Comparison of ENCODE assay signal across 9 cellular contexts in genomic region chr6:33212857-33213165, GRCh38. TPM values are rescaled to one million over a fixed set of nuclear protein-coding genes. Genes with fewer than 3 reads are reported as not detected.
DNase-seq lines count a peak whose midpoint lies in the region; ATAC-seq and TF ChIP-seq lines count a peak whose summit lies in the region.
"Had no signal": no experiment of that assay in that cellular context is flagged by ENCODE, and none has a peak within 500 bp of the region (broad histone marks: within the 10 kb centered on the region; RNA-seq: fewer than 3 reads in every experiment).

No MANE protein-coding gene starts in this region.

- H3K27ac ChIP-seq in lower lobe of right lung = no peak overlapping the region
- peak overlapping the region in 2 of 3 donors; percentile 2 to 36 for H3K27ac ChIP-seq in thyroid gland

- no peaks in the 10 kb centered on the region for H3K9me3 Mint-ChIP-seq in activated T-cell treated with anti-CD3 and anti-CD28 coated beads, Interleukin-2, amount 50 U/mL, for 4 hours
- peaks cover 0 to 2% (median 0%) of the 10 kb centered on the region in 5 experiments for H3K9me3 Mint-ChIP-seq in brain

- H3K4me1 ChIP-seq in lower lobe of right lung (peaks cover 23% of the 10 kb centered on the region), thyroid gland (peaks cover 19% of the 10 kb centered on the region in 2 donors)

- intact Hi-C loops in lower lobe of right lung (cut with DNase I) = no loop called here
- intact Hi-C loops in thyroid gland (cut with DNase I) = no loop called here

- H3K36me3 Mint-ChIP-seq in activated T-cell treated with anti-CD3 and anti-CD28 coated beads, Interleukin-2, amount 50 U/mL, for 4 hours (ENCODE audit: insufficient read depth) = peaks cover 20% of the 10 kb centered on the region
- peaks cover 13% of the 10 kb centered on the region for H3K36me3 Mint-ChIP-seq in brain

- no peak for TF ChIP-seq CTCF in brain (conservative IDR thresholded peaks at IDR 0.05)
- TF ChIP-seq CTCF in lower lobe of right lung (IDR thresholded peaks at IDR 0.05) = no peak
- TF ChIP-seq CTCF in thyroid gland (IDR thresholded peaks at IDR 0.05) = no peak
- no peak for TF ChIP-seq CTCF in GM10266 (IDR thresholded peaks at IDR 0.05; ENCODE audit: control insufficient read depth, insufficient read depth, low read depth, missing control alignments)

- peak overlapping the region; percentile 72 for H3K4me3 Mint-ChIP-seq in activated T-cell treated with anti-CD3 and anti-CD28 coated beads, Interleukin-2, amount 50 U/mL, for 4 hours
- H3K4me3 Mint-ChIP-seq in brain = peak overlapping the region; percentile 83 to 97 (median 88)

- TF ChIP-seq POLR2A in thyroid gland (IDR thresholded peaks at IDR 0.05) = no peak

- peaks cover 17% of the 10 kb centered on the region for H3K36me3 ChIP-seq in lower lobe of right lung
- H3K36me3 ChIP-seq in thyroid gland = peaks cover 0 to 8% of the 10 kb centered on the region in 2 donors

- H3K27me3 ChIP-seq in lower lobe of right lung (ENCODE audit: low read depth) (peaks cover 6% of the 10 kb centered on the region), thyroid gland (no peaks in the 10 kb centered on the region)

- peak overlapping the region in 4 of 5 experiments; percentile 41 to 97 (median 76) for H3K27ac Mint-ChIP-seq in brain

- ATAC-seq in activated T-cell treated with anti-CD3 and anti-CD28 coated beads, Interleukin-2, amount 50 U/mL, for 4 hours = no peak
- ATAC-seq in lower lobe of right lung = no peak
- ATAC-seq in GM18861 (IDR thresholded peaks at IDR 0.05; ENCODE audit: unreplicated experiment) = no peak

- DNase-seq in activated T-cell treated with anti-CD3 and anti-CD28 coated beads, Interleukin-2, amount 50 U/mL, for 4 hours = no peak
- DNase-seq in activated T-cell treated with anti-CD3 and anti-CD28 coated beads for 4 hours (no peak), lower lobe of right lung (no peak), thyroid gland (no peak), NCI-H510A treated with DMSO at 0.1 percent for 48 hours (lab: John Stamatoyannopoulos, UW) (no peak), GM10266 (ENCODE audit: extremely low spot score) (no peak)
- DNase-seq: NCI-H2081 had no signal

- H3K9me3 ChIP-seq in lower lobe of right lung = no peaks in the 10 kb centered on the region
- H3K9me3 ChIP-seq in thyroid gland = no peaks in the 10 kb centered on the region

- H3K4me1 Mint-ChIP-seq in activated T-cell treated with anti-CD3 and anti-CD28 coated beads, Interleukin-2, amount 50 U/mL, for 4 hours (ENCODE audit: low read depth) = peaks cover 34% of the 10 kb centered on the region
- peaks cover 51% of the 10 kb centered on the region for H3K4me1 Mint-ChIP-seq in brain

- peaks cover 17% of the 10 kb centered on the region for H3K27me3 Mint-ChIP-seq in activated T-cell treated with anti-CD3 and anti-CD28 coated beads, Interleukin-2, amount 50 U/mL, for 4 hours (ENCODE audit: low read depth)
- peaks cover 22% of the 10 kb centered on the region for H3K27me3 Mint-ChIP-seq in brain

- 6% methylated on average over 6 of the region's 6 CpGs for WGBS in thyroid gland, 2 donors

- H3K4me3 ChIP-seq in lower lobe of right lung (peak overlapping the region; percentile 55), thyroid gland (replicated peaks in 1 of 3) (peak overlapping the region in 1 of 3 donors; percentile 31)

RNA-seq across cellular contexts. Expression of gene RING1, which starts 4.5 kb away (rescaled TPM):
- total RNA-seq in activated T-cell treated with anti-CD3 and anti-CD28 coated beads, Interleukin-2, amount 50 U/mL, for 4 hours = 10 to 100 TPM; 64.7 to 66.5 (median 66.3) TPM
- polyA plus RNA-seq in brain (ENCODE audit: insufficient read depth, low read depth, low replicate concordance) = 78.8 TPM
- total RNA-seq in lower lobe of right lung (43.1 TPM), thyroid gland (10 to 100 TPM; 20.3 to 40.2 (median 24.7) TPM)

RNA-seq across cellular contexts. Expression of gene HSD17B8, which starts 8.4 kb away (rescaled TPM):
- 10 to 100 TPM; 11.7 to 20.1 (median 19.4) TPM for total RNA-seq in activated T-cell treated with anti-CD3 and anti-CD28 coated beads, Interleukin-2, amount 50 U/mL, for 4 hours
- 23.3 TPM for polyA plus RNA-seq in brain (ENCODE audit: insufficient read depth, low read depth, low replicate concordance)
- 13.3 TPM for total RNA-seq in lower lobe of right lung
- total RNA-seq in thyroid gland = 10 to 100 TPM; 30.2 to 79.4 (median 40.9) TPM

RNA-seq across cellular contexts. Expression of gene SLC39A7, which starts 12.1 kb away (rescaled TPM):
- total RNA-seq in activated T-cell treated with anti-CD3 and anti-CD28 coated beads, Interleukin-2, amount 50 U/mL, for 4 hours = 10 to 100 TPM; 68.7 to 78.3 (median 72.1) TPM
- 114 TPM for polyA plus RNA-seq in brain (ENCODE audit: insufficient read depth, low read depth, low replicate concordance)
- total RNA-seq in lower lobe of right lung (76.0 TPM), thyroid gland (100 to 1,000 TPM in 3 of 4 donors, 10 to 100 TPM in 1; 90.8 to 191 (median 153) TPM)

RNA-seq across cellular contexts. Expression of gene RXRB, which starts 12.3 kb away (rescaled TPM):
- 10 to 100 TPM; 55.2 to 62.3 (median 60.8) TPM for total RNA-seq in activated T-cell treated with anti-CD3 and anti-CD28 coated beads, Interleukin-2, amount 50 U/mL, for 4 hours
- polyA plus RNA-seq in brain (ENCODE audit: insufficient read depth, low read depth, low replicate concordance) = 63.3 TPM
- total RNA-seq in lower lobe of right lung = 47.4 TPM
- 10 to 100 TPM; 29.6 to 46.8 (median 41.2) TPM for total RNA-seq in thyroid gland

RNA-seq across cellular contexts. Expression of gene COL11A2, which starts 20.5 kb away (rescaled TPM):
- under 1 TPM; 0.48 to 0.98 (median 0.60) TPM for total RNA-seq in activated T-cell treated with anti-CD3 and anti-CD28 coated beads, Interleukin-2, amount 50 U/mL, for 4 hours
- polyA plus RNA-seq in brain (ENCODE audit: insufficient read depth, low read depth, low replicate concordance) = 1.2 TPM
- total RNA-seq in lower lobe of right lung = 0.77 TPM
- total RNA-seq in thyroid gland = 1 to 10 TPM in 3 of 4 donors, under 1 TPM in 1; 0.68 to 2.8 (median 2.0) TPM
